ENCODE assay signal across 18 cellular contexts in genomic region chr6:108807928-108808327, GRCh38. TPM values are rescaled to one million over a fixed set of nuclear protein-coding genes. Genes with fewer than 3 reads are reported as not detected.
DNase-seq lines count a peak whose midpoint lies in the region; ATAC-seq, FAIRE-seq and TF ChIP-seq lines count a peak whose summit lies in the region.
"Had no signal": no experiment of that assay in that cellular context is flagged by ENCODE, and none has a peak within 500 bp of the region (broad histone marks: within the 10 kb centered on the region; RNA-seq: fewer than 3 reads in every experiment).

No MANE protein-coding gene starts in this region.

- H3K27me3 ChIP-seq in K562 (ENCODE audit: control insufficient read depth in 2 of 2, insufficient read depth in 2 of 2, low read length in 2 of 2) (peaks cover 8 to 44% of the 10 kb centered on the region in 2 experiments; a peak in 4 of 5 replicates), osteoblast (ENCODE audit: insufficient read depth, low read length) (no peaks in the 10 kb centered on the region)
- H3K27me3 ChIP-seq: SJSA1 had no signal

- no peak for TF ChIP-seq RAD21 in K562 (CRISPR knock-in tag; conservative IDR thresholded peaks at IDR 0.05 in 1 of 2, IDR thresholded peaks at IDR 0.05 in 1 of 2)

- H3K27ac ChIP-seq in K562 (ENCODE audit: extremely low read depth, low read depth, low read length) (no peak overlapping the region), osteoblast (ENCODE audit: low read depth, low read length) (no peak overlapping the region)
- H3K27ac ChIP-seq: HL-60, SJSA1 had no signal

- in situ Hi-C loops in K562 (cut with MboI): no loop called here

- CTCF ChIA-PET in K562 (lab: Yijun Ruan, JAX; ENCODE audit: low intra/inter-chr PET ratio): no interaction called here

- no peak for TF ChIP-seq EP300 in K562 (IDR thresholded peaks at IDR 0.05; ENCODE audit: low read length)

- DNase-seq in left ventricle myocardium superior (no peak), left cardiac atrium (no peak), K562 (ENCODE audit: extremely low read depth in 1 of 4, low spot score in 3 of 4) (no peak), osteoblast (ENCODE audit: insufficient read length, low spot score, missing footprints) (no peak), left colon (no peak)
- DNase-seq: CD4-positive, CD25-positive, alpha-beta regulatory T cell; H7; MV-4-11; NCI-H1105 treated with DMSO at 0.1 percent for 48 hours; NCI-H2029 treated with DMSO at 0.1 percent for 48 hours; NCI-H226; NCI-H510A treated with DMSO at 0.1 percent for 48 hours; NCI-H774 had no signal

- H3K79me2 ChIP-seq in K562 (ENCODE audit: control insufficient read depth, insufficient read depth, low read length): no peaks in the 10 kb centered on the region
- no peaks in the 10 kb centered on the region for H3K79me2 ChIP-seq in osteoblast (ENCODE audit: insufficient read depth, low read length)

- 0 out of 2 replicates have a peak, but pooled peaks cover 5% of the 10 kb centered on the region for H4K20me1 ChIP-seq in K562 (replicated peaks; ENCODE audit: control insufficient read depth, insufficient read depth, low read length)
- H4K20me1 ChIP-seq in osteoblast (ENCODE audit: insufficient read depth, low read length): no peaks in the 10 kb centered on the region

- BruUV-seq in K562 (replicated peaks; lab: Mats Ljungman, UMichigan): no TSS peak

- intact Hi-C loops in left ventricle myocardium superior (cut with micrococcal nuclease) (no loop called here), left cardiac atrium (cut with DNase I) (no loop called here), K562 (cut with micrococcal nuclease) (no loop called here), left colon (cut with DNase I, micrococcal nuclease) (no loop called here)

- no peaks in the 10 kb centered on the region for H3K4me1 ChIP-seq in K562 (replicated peaks in 1 of 2; ENCODE audit: control insufficient read depth in 2 of 2, insufficient read depth in 2 of 2, low read length in 2 of 2)
- H3K4me1 ChIP-seq in osteoblast (ENCODE audit: insufficient read depth, low read length): no peaks in the 10 kb centered on the region

- no peak for TF ChIP-seq CTCF in K562 (IDR thresholded peaks at IDR 0.05 in 2 of 3, conservative IDR thresholded peaks at IDR 0.05 in 1 of 3; ENCODE audit: insufficient read depth in 2 of 3, low read depth in 1 of 3, low read length in 3 of 3)
- no peak for TF ChIP-seq CTCF in osteoblast (IDR thresholded peaks at IDR 0.05; ENCODE audit: extremely low read depth, low read depth, low read length)

- POLR2A ChIA-PET in K562 (lab: Yijun Ruan, JAX): no interaction called here

- no peaks in the 10 kb centered on the region for H3K9me3 ChIP-seq in K562 (replicated peaks; ENCODE audit: control insufficient read depth, insufficient read depth, low read depth, low read length)
- H3K9me3 ChIP-seq in osteoblast (ENCODE audit: low read depth, low read length): no peaks in the 10 kb centered on the region
- H3K9me3 ChIP-seq: SJSA1 had no signal

- no peak for TF ChIP-seq POLR2A in K562 (conservative IDR thresholded peaks at IDR 0.05)

- H3K4me2 ChIP-seq in K562 (ENCODE audit: insufficient read depth, low read length) (no peak overlapping the region), osteoblast (ENCODE audit: insufficient read depth, low read length) (no peak overlapping the region)

- WGBS in K562 (ENCODE audit: insufficient coverage, low coverage, missing lambda C conversion rate): 2% methylated on average over 3 of the region's 3 CpGs

- H3K9ac ChIP-seq in K562 (ENCODE audit: insufficient read depth in 1 of 2, low read depth in 2 of 2, low read length in 2 of 2): no peak overlapping the region

- FAIRE-seq in K562 (lab: Jason Lieb, UNC): no peak

- H2AFZ ChIP-seq in K562 (ENCODE audit: low read depth, low read length) (no peak overlapping the region), osteoblast (ENCODE audit: low read length) (peak overlapping the region; percentile 9)

- ATAC-seq in left ventricle myocardium superior (peak; percentile 66), left cardiac atrium (no peak), K562 (no peak), left colon (no peak), GM21786 (IDR thresholded peaks at IDR 0.05; ENCODE audit: unreplicated experiment) (no peak)
- ATAC-seq in activated CD4-positive, CD25-positive, alpha-beta regulatory T cell treated with anti-CD3 and anti-CD28 coated beads, Interleukin-2, amount 50 U/mL, for 24 hours: no peak
- ATAC-seq: Panc1 had no signal

- no peaks in the 10 kb centered on the region for H3K9me1 ChIP-seq in K562 (ENCODE audit: control insufficient read depth, insufficient read depth, low read length)

- no peak overlapping the region for H3K4me3 ChIP-seq in K562
- H3K4me3 ChIP-seq in osteoblast (ENCODE audit: insufficient read depth, low read length): no peak overlapping the region
- H3K4me3 ChIP-seq: SJSA1 had no signal

- H3K36me3 ChIP-seq in K562 (ENCODE audit: control insufficient read depth, insufficient read depth, low read length) (no peaks in the 10 kb centered on the region), osteoblast (ENCODE audit: insufficient read depth, low read length) (no peaks in the 10 kb centered on the region)
- H3K36me3 ChIP-seq: SJSA1 had no signal

TF ChIP-seq in K562, 482 proteins besides CTCF, POLR2A, EP300 and RAD21 (continues in another document):
- TF ChIP-seq NKRF (IDR thresholded peaks at IDR 0.05; ENCODE audit: borderline replicate concordance): no peak
- TF ChIP-seq ZNF561 (CRISPR knock-in tag; conservative IDR thresholded peaks at IDR 0.05): no peak
- TF ChIP-seq MAFF (IDR thresholded peaks at IDR 0.05; ENCODE audit: low read length): peak; percentile 80
- TF ChIP-seq ESRRA (IDR thresholded peaks at IDR 0.05; ENCODE audit: borderline replicate concordance, low read depth): no peak
- TF ChIP-seq ATF3 (IDR thresholded peaks at IDR 0.05): no peak
- TF ChIP-seq ATF3 (CRISPR knock-in tag; conservative IDR thresholded peaks at IDR 0.05): no peak
- no peak for TF ChIP-seq NFIX (CRISPR knock-in tag; IDR thresholded peaks at IDR 0.05; ENCODE audit: low read depth)
- TF ChIP-seq STAT5B (CRISPR knock-in tag; IDR thresholded peaks at IDR 0.05): no peak
- no peak for TF ChIP-seq PHF20 (IDR thresholded peaks at IDR 0.05; ENCODE audit: partially characterized antibody)
- TF ChIP-seq RFX7 (CRISPR knock-in tag; IDR thresholded peaks at IDR 0.05): no peak
- no peak for TF ChIP-seq CEBPG (CRISPR knock-in tag; IDR thresholded peaks at IDR 0.05)
- TF ChIP-seq CEBPG (tag; conservative IDR thresholded peaks at IDR 0.05 in 1 of 2, IDR thresholded peaks at IDR 0.05 in 1 of 2): no peak

RNA-seq across cellular contexts. Expression of gene ARMC2, which starts 40.3 kb away (rescaled TPM):
- total RNA-seq in left ventricle myocardium superior: 11.5 TPM
- total RNA-seq in left cardiac atrium: 1 to 10 TPM; 8.0 to 9.2 TPM
- total RNA-seq in K562 (2011; cell fraction: chromatin; rRNA removed; ENCODE audit: low replicate concordance): 1.5 and 2.6 TPM in 2 replicates
- 0.50 and 1.3 TPM in 2 replicates for total RNA-seq in K562 (2011; cell fraction: nucleolus; rRNA removed)
- total RNA-seq in K562 (2011; cell fraction: nucleoplasm; rRNA removed): 0.92 and 1.1 TPM in 2 replicates
- total RNA-seq in K562 (2014; rRNA removed): 0.14 and 0.69 TPM in 2 replicates
- total RNA-seq in K562 (2014; rRNA removed; fragmentation: Illumina TruSeq; extraction: Trizol): 1.7 and 2.4 TPM in 2 replicates
- 1.2 and 1.6 TPM in 2 replicates for total RNA-seq in K562 (2015; rRNA removed; fragmentation: Illumina TruSeq; extraction: Trizol)
- 0.82 and 1.7 TPM in 2 replicates for total RNA-seq in K562 (2021)
- 2.9 and 3.6 TPM in 2 replicates for polyA plus RNA-seq in K562 (2011; rRNA removed)
- polyA plus RNA-seq in K562 (2011; cell fraction: cytosol; rRNA removed): 0.99 and 1.1 TPM in 2 replicates
- 1.5 and 2.6 TPM in 2 replicates for polyA plus RNA-seq in K562 (2011; cell fraction: nucleus; rRNA removed)
- 1.0 and 1.6 TPM in 2 replicates for polyA plus RNA-seq in K562 (2012)
- polyA plus RNA-seq in K562 (2014; fragmentation: Illumina TruSeq; extraction: Trizol): 2.0 and 3.0 TPM in 2 replicates
- polyA plus RNA-seq in K562 (2014; fragmentation: Nextera tagmentation; extraction: Ambion mirVana): under 1 TPM; 0.39 to 0.71 TPM
- polyA plus RNA-seq in K562 (2014; rRNA removed): 0.37 and 0.69 TPM in 2 replicates
- polyA minus RNA-seq in K562 (2011; rRNA and poly(A)+ RNA removed): 1.7 and 3.4 TPM in 2 replicates
- 1.0 TPM in 1 of 2 replicates, not detected in the other for polyA minus RNA-seq in K562 (2011; cell fraction: cytosol; rRNA and poly(A)+ RNA removed)
- 0.13 and 4.0 TPM in 2 replicates for polyA minus RNA-seq in K562 (2011; cell fraction: nucleus; rRNA and poly(A)+ RNA removed)
- total RNA-seq in osteoblast: 1.4 and 2.7 TPM in 2 replicates
- total RNA-seq in left colon: 1 to 10 TPM; 3.4 to 3.8 TPM
